Comparison of ENCODE assay signal across 8 cellular contexts in genomic region chr15:101489236-101489632, GRCh38. TPM values are rescaled to one million over a fixed set of nuclear protein-coding genes. Genes with fewer than 3 reads are reported as not detected.
DNase-seq lines count a peak whose midpoint lies in the region; ATAC-seq, FAIRE-seq and TF ChIP-seq lines count a peak whose summit lies in the region.

No MANE protein-coding gene starts in this region.

- H3K9me3 ChIP-seq in HUES6 (ENCODE audit: control insufficient read depth, insufficient read depth, low read depth, low read length), result peaks cover 5% of the 10 kb centered on the region
- H3K9me3 ChIP-seq in mammary epithelial cell (replicated peaks; ENCODE audit: insufficient read depth, low read length), result no peaks in the 10 kb centered on the region
- no peaks in the 10 kb centered on the region for H3K9me3 ChIP-seq in mucosa of descending colon

- no TSS peak for BruUV-seq in mammary epithelial cell (replicated peaks; lab: Mats Ljungman, UMichigan)

- no peak for TF ChIP-seq CTCF in D721Med (IDR thresholded peaks at IDR 0.05; ENCODE audit: insufficient read depth, missing control alignments)
- TF ChIP-seq CTCF in mammary epithelial cell (conservative IDR thresholded peaks at IDR 0.05 in 1 of 2, IDR thresholded peaks at IDR 0.05 in 1 of 2; ENCODE audit: extremely low read depth in 1 of 2, insufficient read depth in 1 of 2, low read depth in 1 of 2, low read length in 2 of 2), result no peak
- no peak for TF ChIP-seq CTCF in mucosa of descending colon (IDR thresholded peaks at IDR 0.05)

- CTCF ChIA-PET in mammary epithelial cell (lab: Charles Lee; ENCODE audit: low non-redundant PET), result no interaction called here

- H3K36me3 ChIP-seq in HUES6 (ENCODE audit: control insufficient read depth, insufficient read depth, low read length), result no peaks in the 10 kb centered on the region
- no peaks in the 10 kb centered on the region for H3K36me3 ChIP-seq in mammary epithelial cell (ENCODE audit: insufficient read depth, low read length)
- H3K36me3 ChIP-seq in mucosa of descending colon (ENCODE audit: low read depth), result no peaks in the 10 kb centered on the region

- DNase-seq in D721Med (ENCODE audit: insufficient read length, low spot score) (peak; percentile 47), mammary epithelial cell (no peak), mucosa of descending colon (peak in 2 of 3 donors; percentile 69 to 79), cerebellum (ENCODE audit: low spot score) (no peak), NCI-H1092 treated with DMSO at 0.1 percent for 48 hours (lab: John Stamatoyannopoulos, UW) (no peak), putamen (ENCODE audit: low spot score) (no peak), GDM1 (lab: John Stamatoyannopoulos, UW) (no peak)

- H4K20me1 ChIP-seq in mammary epithelial cell (ENCODE audit: insufficient read depth, low read length), result no peaks in the 10 kb centered on the region

- ATAC-seq in mucosa of descending colon, result peak; percentile 79

- H3K4me3 ChIP-seq in HUES6 (ENCODE audit: low read depth, low read length) (peak overlapping the region; percentile 44; the same call in 1 of the 2 replicates), mammary epithelial cell (replicated peaks in 1 of 3; ENCODE audit: insufficient read depth in 1 of 3, low read depth in 2 of 3, low read length in 3 of 3) (no peak overlapping the region), mucosa of descending colon (no peak overlapping the region)

- H3K4me2 ChIP-seq in mammary epithelial cell (ENCODE audit: insufficient read depth, low read depth, low read length), result peak overlapping the region; percentile 67

- no CpG with 5 or more reads among the region's 70 CpGs for WGBS in mammary epithelial cell (ENCODE audit: low coverage, missing lambda C conversion rate)

- H3K9ac ChIP-seq in HUES6 (ENCODE audit: low read length) (no peak overlapping the region), mammary epithelial cell (ENCODE audit: insufficient read depth, low read length) (no peak overlapping the region)

- no peak for FAIRE-seq in D721Med (lab: Jason Lieb, UNC)

- dilution Hi-C loops in mammary epithelial cell (cut with HindIII; ENCODE audit: low sequenced_read_pairs), result no loop called here

- H3K27ac ChIP-seq in HUES6 (ENCODE audit: low read depth, low read length), result no peak overlapping the region
- no peak overlapping the region for H3K27ac ChIP-seq in mammary epithelial cell (ENCODE audit: insufficient read depth, low read depth, low read length)

- H2AFZ ChIP-seq in mammary epithelial cell (ENCODE audit: low read depth, low read length), result no peak overlapping the region

- H3K4me1 ChIP-seq in HUES6 (ENCODE audit: control insufficient read depth, insufficient read depth, low read length) (peaks cover 2% of the 10 kb centered on the region; the same call in 1 of the 2 replicates), mammary epithelial cell (ENCODE audit: insufficient read depth, low read length) (no peaks in the 10 kb centered on the region), mucosa of descending colon (ENCODE audit: low read depth) (no peaks in the 10 kb centered on the region)

- intact Hi-C loops in mammary epithelial cell (cut with micrococcal nuclease), result no loop called here
- intact Hi-C loops in mucosa of descending colon (cut with DNase I, micrococcal nuclease), result no loop called here

- H3K27me3 ChIP-seq in HUES6 (ENCODE audit: control insufficient read depth, insufficient read depth, low read length) (peaks cover 53% of the 10 kb centered on the region), mammary epithelial cell (ENCODE audit: insufficient read depth, low read length) (peaks cover 11% of the 10 kb centered on the region)

- H3K79me2 ChIP-seq in mammary epithelial cell (ENCODE audit: insufficient read depth, low read length), result no peaks in the 10 kb centered on the region

- in situ Hi-C loops in mammary epithelial cell (cut with MboI; ENCODE audit: low sequenced_read_pairs in 2 of 2), result loop anchor here in 1 of 2 donors (25.0 kb wide), 1 partner anchor 177 kb away; no protein-coding TSS in a partner anchor

RNA-seq across cellular contexts. Expression of gene PCSK6, which starts 0.3 kb away (rescaled TPM):
- 1 to 10 TPM; 1.7 to 6.1 TPM for total RNA-seq in mammary epithelial cell
- polyA plus RNA-seq in mammary epithelial cell, result 0.22 TPM
- polyA minus RNA-seq in mammary epithelial cell, result not detected
- 10 to 100 TPM; 21.3 to 58.4 (median 30.3) TPM for total RNA-seq in mucosa of descending colon
- total RNA-seq in cerebellum, result 23.0 TPM

Comparison
In these comparisons a context has a peak if more than half of its experiments do, and no peak if none do; other contexts are left out.
1. DNase-seq: peak in D721Med (single experiment) and mucosa of descending colon (2 of 3); none in mammary epithelial cell (single experiment), cerebellum (single experiment), NCI-H1092 treated with DMSO at 0.1 percent for 48 hours (single experiment), putamen (single experiment) and GDM1 (single experiment).